ENCODE assay signal across 16 cellular contexts in the genomic region with DNA sequence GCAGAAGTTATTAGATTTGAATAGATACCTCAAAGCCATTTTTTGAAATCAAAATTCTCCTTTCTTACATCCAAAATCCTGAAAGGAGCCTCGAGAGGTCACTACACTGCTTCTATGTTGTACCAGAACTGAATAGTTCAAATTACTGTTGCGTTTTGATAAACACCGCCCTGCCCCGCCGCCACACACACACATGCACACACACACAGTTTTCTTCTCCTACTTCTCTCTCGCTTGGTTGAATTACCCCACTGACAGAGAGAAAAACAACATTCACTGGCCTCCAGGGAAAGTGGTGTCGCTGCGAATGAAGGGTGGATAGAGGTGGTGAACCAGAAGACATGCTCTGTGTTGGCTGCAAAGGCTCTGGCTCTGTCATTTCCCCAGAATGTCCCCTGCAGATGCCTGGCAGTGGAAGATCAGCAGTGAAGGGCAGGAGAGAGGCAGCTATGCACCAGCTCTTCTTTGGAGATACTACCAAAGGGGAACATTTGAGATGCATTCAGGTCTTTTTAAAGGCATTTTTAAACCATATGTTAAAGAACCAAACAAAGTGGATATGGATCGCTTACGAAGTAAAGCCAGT.
DNase-seq lines count a peak whose midpoint lies in the region; ATAC-seq and TF ChIP-seq lines count a peak whose summit lies in the region.
"Had no signal": no experiment of that assay in that cellular context is flagged by ENCODE, and none has a peak within 500 bp of the region (broad histone marks: within the 10 kb centered on the region; RNA-seq: fewer than 3 reads in every experiment).

No MANE protein-coding gene starts in this region.

- ATAC-seq in Right ventricle myocardium inferior: peak; percentile 69
- ATAC-seq: activated CD4-positive, CD25-positive, alpha-beta regulatory T cell treated with anti-CD3 and anti-CD28 coated beads, Interleukin-2, amount 50 U/mL, for 24 hours; naive thymus-derived CD8-positive, alpha-beta T cell had no signal

- no peaks in the 10 kb centered on the region for H3K27me3 Mint-ChIP-seq in nephron (ENCODE audit: low read depth)

- no peak for TF ChIP-seq CTCF in fibroblast of villous mesenchyme (IDR thresholded peaks at IDR 0.05; ENCODE audit: insufficient read depth, low read depth, low read length)
- TF ChIP-seq CTCF in nephron (IDR thresholded peaks at IDR 0.05; ENCODE audit: unreplicated experiment in 3 of 3): no peak
- TF ChIP-seq CTCF in coronary artery (IDR thresholded peaks at IDR 0.05): no peak

- H3K27ac Mint-ChIP-seq in nephron: peak overlapping the region; percentile 23 to 73 (median 62)
- H3K27ac Mint-ChIP-seq: activated T-cell treated with anti-CD3 and anti-CD28 coated beads, Interleukin-2, amount 50 U/mL, for 24 hours; naive thymus-derived CD8-positive, alpha-beta T cell had no signal

- H3K4me3 Mint-ChIP-seq in nephron: no peak overlapping the region
- H3K4me3 Mint-ChIP-seq: activated T-cell treated with anti-CD3 and anti-CD28 coated beads, Interleukin-2, amount 50 U/mL, for 24 hours; naive thymus-derived CD8-positive, alpha-beta T cell had no signal

- intact Hi-C loops in Right ventricle myocardium inferior (cut with DNase I): no loop called here
- intact Hi-C loops in cardiac septum (cut with DNase I): no loop called here

- H3K27ac ChIP-seq in coronary artery: no peak overlapping the region
- H3K27ac ChIP-seq: transverse colon had no signal

- DNase-seq in Right ventricle myocardium inferior (ENCODE audit: missing footprints): no peak
- DNase-seq in cardiac septum (ENCODE audit: low spot score): no peak
- DNase-seq in fibroblast of villous mesenchyme (ENCODE audit: low read depth): peak; percentile 52
- DNase-seq in NCI-H2081 treated with DMSO at 0.1 percent for 48 hours (lab: John Stamatoyannopoulos, UW): no peak
- DNase-seq in DMS79 (lab: John Stamatoyannopoulos, UW): no peak
- no peak for DNase-seq in coronary artery (ENCODE audit: low spot score)
- no peak for DNase-seq in NCI-H524 treated with DMSO at 0.1 percent for 48 hours (lab: John Stamatoyannopoulos, UW)
- DNase-seq: activated T-cell treated with anti-CD3 and anti-CD28 coated beads, Interleukin-2, amount 50 U/mL, for 24 hours; amniotic stem cell; KBM-7; naive thymus-derived CD8-positive, alpha-beta T cell; NCI-H2029; T-helper 1 cell; transverse colon had no signal

- H3K9me3 Mint-ChIP-seq in nephron: no peaks in the 10 kb centered on the region
- H3K9me3 Mint-ChIP-seq: activated T-cell treated with anti-CD3 and anti-CD28 coated beads, Interleukin-2, amount 50 U/mL, for 24 hours; naive thymus-derived CD8-positive, alpha-beta T cell had no signal

- H3K4me1 Mint-ChIP-seq in nephron: peaks cover 27% of the 10 kb centered on the region
- H3K4me1 Mint-ChIP-seq: naive thymus-derived CD8-positive, alpha-beta T cell had no signal

- H3K4me3 ChIP-seq in fibroblast of villous mesenchyme (ENCODE audit: low read depth, low read length) (no peak overlapping the region), coronary artery (no peak overlapping the region)
- H3K4me3 ChIP-seq: transverse colon had no signal

- H3K36me3 Mint-ChIP-seq in nephron (ENCODE audit: low read depth): no peaks in the 10 kb centered on the region
- H3K36me3 Mint-ChIP-seq: naive thymus-derived CD8-positive, alpha-beta T cell had no signal
